ENCODE assay signal across 9 cellular contexts in the genomic region with DNA sequence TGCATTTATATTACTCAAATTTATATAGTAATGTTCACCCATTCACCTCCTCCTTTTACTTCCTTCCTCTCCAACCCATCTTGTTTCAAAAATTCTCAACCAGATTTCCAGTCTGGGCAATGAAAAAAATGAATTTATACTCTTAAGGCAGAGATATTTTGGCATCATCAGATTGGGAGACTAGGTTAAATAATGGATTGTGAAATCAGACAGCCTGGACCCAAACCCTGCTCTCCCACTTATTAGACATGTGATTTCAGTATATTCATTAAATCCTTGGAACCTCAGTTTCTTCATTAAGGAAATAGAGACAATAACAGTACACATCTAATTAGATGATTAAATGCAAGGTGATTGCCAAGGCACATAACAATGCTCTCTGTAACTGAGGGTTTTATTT. TPM values are rescaled to one million over a fixed set of nuclear protein-coding genes. Genes with fewer than 3 reads are reported as not detected.
"Had no signal": no experiment of that assay in that cellular context is flagged by ENCODE, and none has a peak within 500 bp of the region (broad histone marks: within the 10 kb centered on the region; RNA-seq: fewer than 3 reads in every experiment).

No MANE protein-coding gene starts in this region.

- ATAC-seq: GM12878 had no signal

- DNase-seq: GDM1, GF-D8 had no signal

- H3K4me3 ChIP-seq: GM12878 had no signal

- FAIRE-seq: G401.6, GM12878, GM12891, GM12892, GM18507, GM19239 had no signal

RNA-seq across cellular contexts. Expression of gene ACSM1, which starts 7.8 kb away (rescaled TPM):
- total RNA-seq: G401 had no signal
